ENCODE assay signal across 8 cellular contexts in genomic region chr1:75785964-75786853, GRCh38. TPM values are rescaled to one million over a fixed set of nuclear protein-coding genes. Genes with fewer than 3 reads are reported as not detected.
DNase-seq lines count a peak whose midpoint lies in the region; ATAC-seq and TF ChIP-seq lines count a peak whose summit lies in the region.

Gene RABGGTB, plus strand, starts transcription at chr1:75786256. Its CDS starts 16 bp downstream, at chr1:75786272.

- H3K4me3 ChIP-seq in AG10803 (ENCODE audit: low read length), result peak within 1 kb of the TSS; percentile 99

- DNase-seq in AG10803 (ENCODE audit: low read depth), result peak; percentile 93
- DNase-seq in NCI-H460 (ENCODE audit: extremely low read depth, low read depth), result peak; percentile 92
- DNase-seq in activated CD4-positive, CD25-positive, alpha-beta regulatory T cell treated with anti-CD3 and anti-CD28 coated beads, Interleukin-2, amount 50 U/mL, for 72 hours, result peak; percentile 93
- DNase-seq in cerebellar nuclear complex (lab: John Stamatoyannopoulos, UW), result peak; percentile 44 to 74
- DNase-seq in islet precursor cell, result peak; percentile 98
- DNase-seq in stimulated activated CD4-positive, alpha-beta T cell treated with anti-CD3 and anti-CD28 coated beads, Interleukin-12 subunit alpha, Interleukin-12 subunit beta, amount 100 ng/mL, for 48 hours (ENCODE audit: low read depth in 2 of 3, low spot score in 1 of 3), result peak; percentile 88 to 94 (median 92)

- ATAC-seq in GM19043 (IDR thresholded peaks at IDR 0.05; ENCODE audit: low read depth, unreplicated experiment), result peak; percentile 61
- ATAC-seq in HG03378 (IDR thresholded peaks at IDR 0.05; ENCODE audit: unreplicated experiment), result peak; percentile 65

- TF ChIP-seq CTCF in AG10803 (conservative IDR thresholded peaks at IDR 0.05; ENCODE audit: low read length), result no peak

RNA-seq across cellular contexts. Expression of gene RABGGTB, which starts in this region (rescaled TPM):
- total RNA-seq in NCI-H460 (2014; rRNA removed; shearing (Covaris generic)), result 205 and 272 TPM in 2 replicates
- polyA plus RNA-seq in NCI-H460 (2014; cell fraction: nucleus; rRNA removed), result 430 and 646 TPM in 2 replicates

Comparison
In these comparisons a context has a peak if more than half of its experiments do, and no peak if none do; other contexts are left out.
1. Peak in every context shown above with its lines: DNase-seq, ATAC-seq and H3K4me3 ChIP-seq.